In the genomic region with DNA sequence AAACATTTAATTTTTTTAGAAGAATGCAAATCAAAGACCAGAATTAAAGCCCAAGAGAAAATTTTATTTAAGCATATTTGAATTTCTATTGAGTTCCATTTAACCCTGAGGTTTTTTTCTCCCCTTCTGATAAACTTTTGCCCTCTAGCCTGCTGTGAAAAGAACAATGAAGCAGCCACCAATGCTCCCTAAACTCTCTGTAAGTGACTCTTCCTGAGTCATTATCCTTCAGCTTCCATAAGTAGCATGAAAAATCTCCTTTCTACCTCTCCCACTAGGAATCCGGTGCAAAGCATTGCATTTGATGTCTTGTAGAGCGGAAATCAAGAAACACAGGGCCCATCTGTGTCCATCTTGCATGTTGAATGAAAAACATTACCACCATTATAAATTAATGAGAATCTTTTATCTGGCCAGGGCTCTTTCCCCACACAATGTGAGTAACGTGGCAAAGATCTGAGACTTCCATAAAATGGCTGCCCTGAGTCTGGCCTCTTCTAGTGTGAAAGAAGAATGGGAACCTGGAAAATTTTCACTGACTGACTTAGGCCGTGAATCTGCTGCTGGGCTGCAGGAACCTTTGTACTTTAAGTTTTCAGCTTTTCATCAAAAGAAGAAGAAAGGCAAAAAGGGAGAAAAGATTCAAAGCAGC, we compare ENCODE assay signal across 16 cellular contexts.
DNase-seq lines count a peak whose midpoint lies in the region; ATAC-seq and TF ChIP-seq lines count a peak whose summit lies in the region.
"Had no signal": no experiment of that assay in that cellular context is flagged by ENCODE, and none has a peak within 500 bp of the region (broad histone marks: within the 10 kb centered on the region; RNA-seq: fewer than 3 reads in every experiment).

No MANE protein-coding gene starts in this region.

- H3K27me3 ChIP-seq in HUES48 (ENCODE audit: control insufficient read depth, insufficient read depth, low read length): no peaks in the 10 kb centered on the region
- H3K27me3 ChIP-seq: BLaER1 had no signal

- in situ Hi-C loops in ACHN (cut with HindIII; ENCODE audit: low pct_ligation_motif_present, low pct_unique_long_range_greater_than_20kb, low sequenced_read_pairs): no loop called here

- TF ChIP-seq CTCF in WTC11 (IDR thresholded peaks at IDR 0.05): no peak

- H3K9me3 ChIP-seq in HUES48 (ENCODE audit: control insufficient read depth, insufficient read depth, low read length): no peaks in the 10 kb centered on the region
- H3K9me3 ChIP-seq: BLaER1 had no signal

- POLR2A ChIA-PET in WTC11 (lab: Charles Lee): no interaction called here

- peak overlapping the region; percentile 82 for H3K27ac ChIP-seq in HUES48 (ENCODE audit: low read depth, low read length)
- H3K27ac ChIP-seq: BLaER1 had no signal

- no peak overlapping the region for H3K9ac ChIP-seq in HUES48 (ENCODE audit: low read depth, low read length)
- H3K9ac ChIP-seq: BLaER1 had no signal

- H3K36me3 ChIP-seq in HUES48 (ENCODE audit: control insufficient read depth, insufficient read depth, low read length): no peaks in the 10 kb centered on the region
- H3K36me3 ChIP-seq: BLaER1 had no signal

- peaks cover 12% of the 10 kb centered on the region for H3K4me1 Mint-ChIP-seq in WTC11

- peaks cover 16% of the 10 kb centered on the region for H3K4me1 ChIP-seq in HUES48 (ENCODE audit: control insufficient read depth, insufficient read depth, low read length)
- H3K4me1 ChIP-seq: BLaER1 had no signal

- no peaks in the 10 kb centered on the region for H3K36me3 Mint-ChIP-seq in WTC11

- ATAC-seq in WTC11: peak; percentile 71
- no peak for ATAC-seq in HG03378 (IDR thresholded peaks at IDR 0.05; ENCODE audit: unreplicated experiment)

- no peak for DNase-seq in WTC11 (ENCODE audit: low spot score)
- DNase-seq in iPS-NIHi7 (ENCODE audit: extremely low spot score): peak; percentile 11
- no peak for DNase-seq in HPDE6-E6E7 (ENCODE audit: extremely low spot score)
- no peak for DNase-seq in GOT3 (lab: John Stamatoyannopoulos, UW)
- no peak for DNase-seq in ACHN
- DNase-seq: DMS 273 treated with DMSO at 0.1 percent for 48 hours, EL, Karpas-422, NCI-H1105 treated with DMSO at 0.1 percent for 48 hours, NCI-H2029, NCI-H2227 treated with DMSO at 0.1 percent for 48 hours, NCI-H526, T-helper 1 cell had no signal

- H3K4me3 ChIP-seq in HUES48 (ENCODE audit: low read depth, low read length): no peak overlapping the region
- H3K4me3 ChIP-seq: BLaER1 had no signal

- CTCF ChIA-PET in WTC11 (lab: Charles Lee): no interaction called here

- H3K27me3 Mint-ChIP-seq in WTC11 (ENCODE audit: low read depth): peaks cover 13% of the 10 kb centered on the region

- no peak overlapping the region for H3K4me3 Mint-ChIP-seq in WTC11

- H3K27ac Mint-ChIP-seq in WTC11: no peak overlapping the region

- no peaks in the 10 kb centered on the region for H3K9me3 Mint-ChIP-seq in WTC11

TF ChIP-seq in WTC11, 78 proteins besides CTCF, POLR2A, EP300 and RAD21:
- TF ChIP-seq, protein P1, sequence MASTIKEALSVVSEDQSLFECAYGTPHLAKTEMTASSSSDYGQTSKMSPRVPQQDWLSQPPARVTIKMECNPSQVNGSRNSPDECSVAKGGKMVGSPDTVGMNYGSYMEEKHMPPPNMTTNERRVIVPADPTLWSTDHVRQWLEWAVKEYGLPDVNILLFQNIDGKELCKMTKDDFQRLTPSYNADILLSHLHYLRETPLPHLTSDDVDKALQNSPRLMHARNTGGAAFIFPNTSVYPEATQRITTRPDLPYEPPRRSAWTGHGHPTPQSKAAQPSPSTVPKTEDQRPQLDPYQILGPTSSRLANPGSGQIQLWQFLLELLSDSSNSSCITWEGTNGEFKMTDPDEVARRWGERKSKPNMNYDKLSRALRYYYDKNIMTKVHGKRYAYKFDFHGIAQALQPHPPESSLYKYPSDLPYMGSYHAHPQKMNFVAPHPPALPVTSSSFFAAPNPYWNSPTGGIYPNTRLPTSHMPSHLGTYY (CRISPR knock-in tag; IDR thresholded peaks at IDR 0.05): no peak
- TF ChIP-seq NFYB (CRISPR knock-in tag; conservative IDR thresholded peaks at IDR 0.05; ENCODE audit: low read depth) (no peak), NR3C1 (CRISPR knock-in tag; conservative IDR thresholded peaks at IDR 0.05; ENCODE audit: low read depth) (no peak), SMAD3 (CRISPR knock-in tag; IDR thresholded peaks at IDR 0.05; ENCODE audit: borderline replicate concordance) (no peak), ZNF263 (CRISPR knock-in tag; IDR thresholded peaks at IDR 0.05; ENCODE audit: low read depth) (no peak)
- TF ChIP-seq, protein P2, sequence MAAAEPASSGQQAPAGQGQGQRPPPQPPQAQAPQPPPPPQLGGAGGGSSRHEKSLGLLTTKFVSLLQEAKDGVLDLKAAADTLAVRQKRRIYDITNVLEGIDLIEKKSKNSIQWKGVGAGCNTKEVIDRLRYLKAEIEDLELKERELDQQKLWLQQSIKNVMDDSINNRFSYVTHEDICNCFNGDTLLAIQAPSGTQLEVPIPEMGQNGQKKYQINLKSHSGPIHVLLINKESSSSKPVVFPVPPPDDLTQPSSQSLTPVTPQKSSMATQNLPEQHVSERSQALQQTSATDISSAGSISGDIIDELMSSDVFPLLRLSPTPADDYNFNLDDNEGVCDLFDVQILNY (CRISPR knock-in tag; IDR thresholded peaks at IDR 0.05): no peak
- TF ChIP-seq, protein P3, sequence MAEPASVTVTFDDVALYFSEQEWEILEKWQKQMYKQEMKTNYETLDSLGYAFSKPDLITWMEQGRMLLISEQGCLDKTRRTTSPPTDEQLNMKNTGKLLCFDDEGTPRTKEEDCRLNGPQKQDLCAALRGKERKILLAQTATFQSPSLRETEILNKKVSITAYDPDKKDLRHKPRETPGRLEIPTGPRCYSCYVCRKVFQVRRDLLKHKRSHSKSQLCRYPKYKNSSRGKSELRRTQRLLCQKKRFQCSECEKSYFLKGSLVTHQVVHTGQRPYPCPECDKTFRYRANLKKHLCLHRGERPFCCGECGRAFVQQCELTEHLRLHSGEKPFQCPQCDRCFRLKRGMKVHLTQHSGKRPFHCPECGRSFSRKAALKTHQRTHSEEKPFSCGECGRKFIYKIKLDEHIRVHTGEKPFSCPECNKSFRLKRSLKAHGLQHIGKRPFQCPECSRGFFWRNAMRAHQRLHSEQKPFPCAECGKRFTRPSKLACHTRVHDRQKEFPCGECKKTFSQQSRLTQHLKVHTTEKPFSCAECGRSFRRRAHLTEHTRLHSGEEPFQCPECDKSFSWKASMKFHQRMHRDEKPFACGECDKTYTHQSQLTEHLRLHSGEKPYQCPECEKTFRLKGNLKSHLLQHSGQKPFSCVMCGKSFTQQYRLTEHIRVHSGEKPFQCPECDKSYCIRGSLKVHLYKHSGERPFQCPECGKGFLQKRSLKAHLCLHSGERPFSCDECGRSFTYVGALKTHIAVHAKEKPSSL (CRISPR knock-in tag; conservative IDR thresholded peaks at IDR 0.05): no peak
